Comparison of ENCODE assay signal across 30 cellular contexts in genomic region chr1:110774398-110774797, GRCh38.
"Had no signal": no experiment of that assay in that cellular context is flagged by ENCODE, and none has a peak within 500 bp of the region (broad histone marks: within the 10 kb centered on the region; RNA-seq: fewer than 3 reads in every experiment).

No MANE protein-coding gene starts in this region.

- ATAC-seq: esophagus mucosa; gastrocnemius medialis; left colon; naive thymus-derived CD4-positive, alpha-beta T cell; stimulated activated effector memory CD8-positive, alpha-beta T cell treated with anti-CD3 and anti-CD28 coated beads, Interleukin-12 subunit alpha, Interleukin-12 subunit beta, amount 100 ng/mL, for 72 hours had no signal

- H3K9me3 ChIP-seq: gastrocnemius medialis, sigmoid colon, stomach, testis, tibial artery had no signal

- H3K4me1 Mint-ChIP-seq: mesothelial cell of epicardium; nephron; neural progenitor cell; stimulated activated effector memory CD8-positive, alpha-beta T cell treated with anti-CD3 and anti-CD28 coated beads, Interleukin-12 subunit alpha, Interleukin-12 subunit beta, amount 100 ng/mL, for 72 hours had no signal

- H3K27ac ChIP-seq: epithelial cell of prostate, gastrocnemius medialis, neural progenitor cell, parathyroid adenoma, sigmoid colon, stomach, testis, tibial artery had no signal

- H3K27me3 ChIP-seq: gastrocnemius medialis, testis had no signal

- H3K9me3 Mint-ChIP-seq: mesothelial cell of epicardium; naive thymus-derived CD4-positive, alpha-beta T cell; nephron; stimulated activated effector memory CD8-positive, alpha-beta T cell treated with anti-CD3 and anti-CD28 coated beads, Interleukin-12 subunit alpha, Interleukin-12 subunit beta, amount 100 ng/mL, for 72 hours; type B pancreatic cell had no signal

- H3K4me1 ChIP-seq: neural progenitor cell, parathyroid adenoma, sigmoid colon, stomach, testis, tibial artery had no signal

- H3K36me3 Mint-ChIP-seq: mesothelial cell of epicardium; naive thymus-derived CD4-positive, alpha-beta T cell; neural progenitor cell; stimulated activated effector memory CD8-positive, alpha-beta T cell treated with anti-CD3 and anti-CD28 coated beads, Interleukin-12 subunit alpha, Interleukin-12 subunit beta, amount 100 ng/mL, for 72 hours; type B pancreatic cell had no signal

- DNase-seq: cerebellar nuclear complex; cortex of kidney; dorsolateral prefrontal cortex; effector CD4-positive, alpha-beta T cell; foreskin fibroblast; gastrocnemius medialis; head of caudate nucleus; hippocampal formation; islet precursor cell; kidney glomerular epithelial cell; left colon; mesenchymal stem cell; naive thymus-derived CD4-positive, alpha-beta T cell; sigmoid colon; stimulated activated CD4-positive, alpha-beta T cell treated with anti-CD3 and anti-CD28 coated beads, Interleukin-2, amount 100 ng/mL, for 24 hours; stimulated activated CD4-positive, alpha-beta T cell treated with anti-CD3 and anti-CD28 coated beads, Interleukin-4, amount 100 ng/mL, for 24 hours; stimulated activated naive CD4-positive, alpha-beta T cell treated with Interleukin-2 at 50 U/mL for 16 hours; stomach; testis; tibial artery had no signal

- H3K36me3 ChIP-seq: gastrocnemius medialis, neural progenitor cell, sigmoid colon, stomach, tibial artery had no signal

- H3K27ac Mint-ChIP-seq: mesothelial cell of epicardium; naive thymus-derived CD4-positive, alpha-beta T cell; nephron; neural progenitor cell; progenitor cell of endocrine pancreas; stimulated activated effector memory CD8-positive, alpha-beta T cell treated with anti-CD3 and anti-CD28 coated beads, Interleukin-12 subunit alpha, Interleukin-12 subunit beta, amount 100 ng/mL, for 72 hours; type B pancreatic cell had no signal

- H3K4me3 ChIP-seq: dorsolateral prefrontal cortex, gastrocnemius medialis, lung, neural progenitor cell, sigmoid colon, stomach, testis, tibial artery had no signal

- H3K4me3 Mint-ChIP-seq: mesothelial cell of epicardium; naive thymus-derived CD4-positive, alpha-beta T cell; nephron; neural progenitor cell; stimulated activated effector memory CD8-positive, alpha-beta T cell treated with anti-CD3 and anti-CD28 coated beads, Interleukin-12 subunit alpha, Interleukin-12 subunit beta, amount 100 ng/mL, for 72 hours; type B pancreatic cell had no signal
